In genomic region chr10:29659770-29660097, GRCh38 we compare ENCODE assay signal across 10 cellular contexts. TPM values are rescaled to one million over a fixed set of nuclear protein-coding genes. Genes with fewer than 3 reads are reported as not detected.
DNase-seq lines count a peak whose midpoint lies in the region; ATAC-seq, FAIRE-seq and TF ChIP-seq lines count a peak whose summit lies in the region.
"Had no signal": no experiment of that assay in that cellular context is flagged by ENCODE, and none has a peak within 500 bp of the region (broad histone marks: within the 10 kb centered on the region; RNA-seq: fewer than 3 reads in every experiment).

No MANE protein-coding gene starts in this region.

- H3K4me1 ChIP-seq in SK-N-SH (ENCODE audit: control insufficient read depth in 1 of 2, insufficient read depth in 2 of 2, low read depth in 1 of 2, low read length in 1 of 2) = peaks cover 2 to 37% of the 10 kb centered on the region in 2 experiments; a peak in 3 of 4 replicates
- H3K4me1 ChIP-seq in GM12878 (ENCODE audit: control insufficient read depth, insufficient read depth, low read length) = no peaks in the 10 kb centered on the region
- peaks cover 0 to 70% (median 45%) of the 10 kb centered on the region in 4 donors for H3K4me1 ChIP-seq in tibial artery

- peaks cover 23% of the 10 kb centered on the region for H3K9me3 Mint-ChIP-seq in mesothelial cell of epicardium

- H3K27me3 Mint-ChIP-seq in mesothelial cell of epicardium (ENCODE audit: low read depth) = no peaks in the 10 kb centered on the region

- H3K36me3 Mint-ChIP-seq in mesothelial cell of epicardium = peaks cover 41% of the 10 kb centered on the region

- RAD21 ChIA-PET in GM12878 (lab: Charles Lee; ENCODE audit: unreplicated experiment) = interaction anchor here (1.4 kb wide), 1 partner anchor 40 kb away, joined by 3 read pairs; no protein-coding TSS in a partner anchor

- peak overlapping the region; percentile 92 for H3K27ac Mint-ChIP-seq in mesothelial cell of epicardium

- in situ Hi-C loops in GM12878 (cut with MboI) = no loop called here

- no peak overlapping the region for H3K4me3 Mint-ChIP-seq in mesothelial cell of epicardium

- peaks cover 24% of the 10 kb centered on the region for H3F3A ChIP-seq in SK-N-SH (replicated peaks; ENCODE audit: insufficient read depth)

- H3K27ac ChIP-seq in SK-N-SH (ENCODE audit: low read depth in 2 of 2, low read length in 1 of 2) (peak overlapping the region; percentile 56 to 99; a peak in 3 of 4 replicates), GM12878 (ENCODE audit: control insufficient read depth, insufficient read depth) (no peak overlapping the region), tibial artery (peak overlapping the region; percentile 58 to 64), substantia nigra (ENCODE audit: low read depth, low read length, poor library complexity, severe bottlenecking) (no peak overlapping the region)

- H3K79me2 ChIP-seq in SK-N-SH (ENCODE audit: insufficient read depth) (peaks cover 64% of the 10 kb centered on the region), GM12878 (ENCODE audit: control insufficient read depth, insufficient read depth, low read length) (no peaks in the 10 kb centered on the region)

- ATAC-seq in SK-N-SH treated with all-trans-retinoic acid at 6 μM for 48 hours (no peak), GM12878 (no peak), GM21528 (IDR thresholded peaks at IDR 0.05; ENCODE audit: low FRiP score, unreplicated experiment) (no peak)

- H3K27me3 ChIP-seq in SK-N-SH (ENCODE audit: insufficient read depth) (no peaks in the 10 kb centered on the region), GM12878 (replicated peaks in 1 of 2; ENCODE audit: control insufficient read depth in 2 of 2, insufficient read depth in 2 of 2, low read length in 1 of 2) (no peaks in the 10 kb centered on the region), tibial artery (no peaks in the 10 kb centered on the region)

- BruUV-seq in GM12878 (replicated peaks; lab: Mats Ljungman, UMichigan) = no TSS peak

- TF ChIP-seq EP300 in SK-N-SH (IDR thresholded peaks at IDR 0.05; ENCODE audit: borderline replicate concordance in 1 of 2, low read depth in 1 of 2, low read length in 1 of 2) (no peak), GM12878 (IDR thresholded peaks at IDR 0.05; ENCODE audit: borderline replicate concordance in 1 of 2, control insufficient read depth in 1 of 2, low read depth in 2 of 2, low read length in 2 of 2) (0 out of 4 replicates have a peak, but pooled peaks of 1 of the 2 experiments have one; percentile 35)

- TF ChIP-seq CTCF in SK-N-SH (IDR thresholded peaks at IDR 0.05) (no peak), GM12878 (IDR thresholded peaks at IDR 0.05 in 2 of 3, conservative IDR thresholded peaks at IDR 0.05 in 1 of 3; ENCODE audit: control insufficient read depth in 2 of 3, extremely low read depth in 1 of 3, insufficient read depth in 1 of 3, low read depth in 3 of 3, low read length in 3 of 3) (no peak), mesothelial cell of epicardium (IDR thresholded peaks at IDR 0.05; ENCODE audit: unreplicated experiment) (no peak), tibial artery (IDR thresholded peaks at IDR 0.05) (no peak)

- CTCF ChIA-PET in SK-N-SH (lab: Yijun Ruan, JAX) = no interaction called here
- CTCF ChIA-PET in GM12878 (lab: Yijun Ruan, JAX) = interaction anchor here (1.4 kb wide), 1 partner anchor 16 kb away, joined by 4 read pairs; no protein-coding TSS in a partner anchor

- H3K9me2 ChIP-seq in SK-N-SH = no peaks in the 10 kb centered on the region

- intact Hi-C loops in GM12878 (cut with micrococcal nuclease; ENCODE audit: unreplicated experiment) = loop anchor here (1.0 to 2.0 kb wide), 2 partner anchors 23 to 74 kb away; no protein-coding TSS in a partner anchor
- intact Hi-C loops in tibial artery (cut with DNase I; ENCODE audit: low total_unique reads) = no loop called here

- 0 out of 4 replicates have a peak overlapping the region, but pooled peaks of 1 of the 2 experiments have one; percentile 5 for H3K4me3 ChIP-seq in SK-N-SH (ENCODE audit: low read depth in 2 of 2, low read length in 1 of 2)
- no peak overlapping the region for H3K4me3 ChIP-seq in GM12878
- no peak overlapping the region for H3K4me3 ChIP-seq in tibial artery

- peak overlapping the region; percentile 64 for H3K4me2 ChIP-seq in SK-N-SH
- no peak overlapping the region for H3K4me2 ChIP-seq in GM12878 (ENCODE audit: control insufficient read depth, insufficient read depth)

- 7% methylated on average over 1 of the region's 1 CpG for WGBS in SK-N-SH (ENCODE audit: low lambda C conversion rate)
- WGBS in GM12878 (ENCODE audit: insufficient coverage, insufficient replicate concordance, low lambda C conversion rate, missing lambda C conversion rate) = 0% methylated on average over 1 of the region's 1 CpG

- H3K9me3 ChIP-seq in SK-N-SH (peaks cover 8% of the 10 kb centered on the region; the same call in 1 of the 2 replicates), GM12878 (replicated peaks; ENCODE audit: control insufficient read depth, insufficient read depth, low read length) (peaks cover 8% of the 10 kb centered on the region; the same call in 2 of the 3 replicates), tibial artery (peaks cover 0 to 4% (median 0%) of the 10 kb centered on the region in 3 donors)

- H3K36me3 ChIP-seq in SK-N-SH (replicated peaks in 1 of 2; ENCODE audit: control insufficient read depth in 1 of 2, insufficient read depth in 2 of 2, low read length in 1 of 2) = peaks cover 3 to 46% of the 10 kb centered on the region in 2 experiments
- peaks cover 0 to 2% of the 10 kb centered on the region in 2 experiments; a peak in 2 of 4 replicates for H3K36me3 ChIP-seq in GM12878 (ENCODE audit: control insufficient read depth in 2 of 2, insufficient read depth in 2 of 2, low read length in 1 of 2)
- H3K36me3 ChIP-seq in tibial artery = peaks cover 13 to 18% (median 16%) of the 10 kb centered on the region in 3 donors

- H2AFZ ChIP-seq in SK-N-SH (ENCODE audit: low read depth) (no peak overlapping the region), GM12878 (ENCODE audit: control insufficient read depth, low read depth, low read length) (no peak overlapping the region)

- DNase-seq in SK-N-SH (no peak), GM12878 (ENCODE audit: low read depth, low spot score) (no peak), mesothelial cell of epicardium (ENCODE audit: low spot score in 2 of 2, unreplicated experiment in 2 of 2) (no peak), tibial artery (no peak), NCI-H187 treated with DMSO at 0.1 percent for 48 hours (lab: John Stamatoyannopoulos, UW) (no peak), substantia nigra (lab: John Stamatoyannopoulos, UW) (no peak)
- DNase-seq: NCI-H748 treated with DMSO at 0.1 percent for 48 hours had no signal

- H3K9ac ChIP-seq in SK-N-SH (peak overlapping the region; percentile 74), GM12878 (ENCODE audit: control insufficient read depth, insufficient read depth, low read length) (no peak overlapping the region)

- no peak for TF ChIP-seq RAD21 in SK-N-SH (IDR thresholded peaks at IDR 0.05; ENCODE audit: low read length)
- no peak for TF ChIP-seq RAD21 in GM12878 (IDR thresholded peaks at IDR 0.05; ENCODE audit: insufficient read depth, low read depth, low read length)

- POLR2A ChIA-PET in SK-N-SH (lab: Yijun Ruan, JAX) (no interaction called here), GM12878 (lab: Charles Lee) (no interaction called here)

- no peak for TF ChIP-seq POLR2A in GM12878 (IDR thresholded peaks at IDR 0.05; ENCODE audit: low read depth, low read length)

- peaks cover 46% of the 10 kb centered on the region for H3K4me1 Mint-ChIP-seq in mesothelial cell of epicardium

- no peaks in the 10 kb centered on the region; the same call in 1 of the 2 replicates for H4K20me1 ChIP-seq in SK-N-SH (ENCODE audit: insufficient read depth)
- H4K20me1 ChIP-seq in GM12878 (ENCODE audit: control insufficient read depth, insufficient read depth) = no peaks in the 10 kb centered on the region

- no peak for FAIRE-seq in GM12878 (lab: Jason Lieb, UNC)
- FAIRE-seq: A204.1 had no signal

- SMC1A ChIA-PET in GM12878 (lab: Charles Lee; ENCODE audit: uncharacterized antibody, unreplicated experiment) = interaction anchor here (1.1 to 1.4 kb wide), 2 partner anchors 26 to 66 kb away, joined by 4 read pairs; no protein-coding TSS in a partner anchor

TF ChIP-seq in SK-N-SH, 30 proteins besides CTCF, POLR2A, EP300 and RAD21:
- no peak for TF ChIP-seq SMC3 (IDR thresholded peaks at IDR 0.05; ENCODE audit: low read depth, low read length)
- no peak for TF ChIP-seq TCF12 (IDR thresholded peaks at IDR 0.05)

TF ChIP-seq in GM12878, 131 proteins besides CTCF, POLR2A, EP300 and RAD21 (continues in another document):
- TF ChIP-seq MEF2B (IDR thresholded peaks at IDR 0.05; ENCODE audit: partially characterized antibody, poor library complexity, severe bottlenecking) = peak; percentile 81
- TF ChIP-seq ZNF622 (IDR thresholded peaks at IDR 0.05) = no peak
- TF ChIP-seq ZNF384 (IDR thresholded peaks at IDR 0.05; ENCODE audit: borderline replicate concordance, low read depth, low read length) = 0 out of 2 replicates have a peak, but pooled peaks have one; percentile 35
- 0 out of 2 replicates have a peak, but pooled peaks have one; percentile 34 for TF ChIP-seq BCL11A (IDR thresholded peaks at IDR 0.05; ENCODE audit: low read depth, low read length)
- no peak for TF ChIP-seq KLF5 (IDR thresholded peaks at IDR 0.05; ENCODE audit: partially characterized antibody)

RNA-seq across cellular contexts. Expression of gene SVIL, which starts 25.0 kb away (rescaled TPM):
- polyA plus RNA-seq in SK-N-SH (2012; rRNA removed) = 47.5 and 48.7 TPM in 2 replicates
- 30.8 and 31.9 TPM in 2 replicates for polyA plus RNA-seq in SK-N-SH (2012; cell fraction: cytosol; rRNA removed)
- 94.2 and 132 TPM in 2 replicates for polyA plus RNA-seq in SK-N-SH (2012; cell fraction: nucleus; rRNA removed)
- 16.7 and 47.2 TPM in 2 replicates for total RNA-seq in GM12878 (2013; cell fraction: nucleolus; rRNA removed)
- total RNA-seq in GM12878 (2014; rRNA removed) = 0.65 and 0.68 TPM in 2 replicates
- total RNA-seq in GM12878 (2014; rRNA removed; fragmentation: Illumina TruSeq; extraction: Trizol) = 0.64 and 1.8 TPM in 2 replicates
- total RNA-seq in GM12878 (2021) = 1.5 and 1.9 TPM in 2 replicates
- polyA plus RNA-seq in GM12878 (2011; ENCODE audit: low read depth) = 0.17 TPM
- polyA plus RNA-seq in GM12878 (2011; rRNA removed) = 0.33 and 0.43 TPM in 2 replicates
- 0.35 and 0.39 TPM in 2 replicates for polyA plus RNA-seq in GM12878 (2011; cell fraction: cytosol; rRNA removed)
- 0.99 and 2.1 TPM in 2 replicates for polyA plus RNA-seq in GM12878 (2011; cell fraction: nucleus; rRNA removed)
- polyA plus RNA-seq in GM12878 (2012) = 0.12 and 0.28 TPM in 2 replicates
- polyA plus RNA-seq in GM12878 (2014; fragmentation: Illumina TruSeq; extraction: Trizol) = 0.48 and 1.2 TPM in 2 replicates
- polyA plus RNA-seq in GM12878 (2014; fragmentation: Nextera tagmentation; extraction: Ambion mirVana) = under 1 TPM; 0.22 to 0.71 TPM
- polyA plus RNA-seq in GM12878 (2014; rRNA removed) = 0.66 and 1.0 TPM in 2 replicates
- polyA plus RNA-seq in GM12878 (2016; fragmentation: Nextera tagmentation; extraction: Ambion mirVana) = 1 to 10 TPM in 1 of 2 experiments, under 1 TPM in 1; 0.68 to 1.4 TPM
- 0.37 and 1.3 TPM in 2 replicates for polyA minus RNA-seq in GM12878 (2011; rRNA and poly(A)+ RNA removed)
- 0.53 and 0.62 TPM in 2 replicates for polyA minus RNA-seq in GM12878 (2011; cell fraction: cytosol; rRNA and poly(A)+ RNA removed)
- polyA minus RNA-seq in GM12878 (2011; cell fraction: nucleus; rRNA and poly(A)+ RNA removed) = 0.36 and 0.77 TPM in 2 replicates
- total RNA-seq in mesothelial cell of epicardium = 281 to 302 TPM (median 293 TPM) in 3 replicates

Comparison
In these comparisons a context has a peak if more than half of its experiments do, and no peak if none do; other contexts are left out.
1. H3K27ac ChIP-seq: peak in SK-N-SH (2 of 2) and tibial artery (2 of 2); none in GM12878 (single experiment) and substantia nigra (single experiment).